In the genomic region with DNA sequence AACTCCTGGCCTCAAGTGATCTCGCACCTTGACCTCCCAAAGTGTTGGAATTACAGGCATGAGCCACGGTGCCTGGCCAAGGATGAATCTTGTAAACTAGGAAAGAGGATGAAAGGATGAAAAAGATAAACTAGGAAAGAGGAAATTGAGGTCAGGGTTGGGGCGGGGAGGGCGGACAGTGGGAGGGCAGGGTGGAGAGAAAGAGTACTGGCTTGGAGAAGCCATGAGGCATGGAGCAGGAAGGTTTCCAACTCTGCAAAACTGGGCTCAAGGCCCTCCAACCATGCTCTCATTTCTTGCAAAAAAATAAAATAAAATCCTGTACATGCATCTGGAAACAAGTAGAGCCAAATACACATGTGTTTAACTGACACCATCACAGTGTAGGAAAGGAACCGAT, we compare ENCODE assay signal across 22 cellular contexts.
"Had no signal": no experiment of that assay in that cellular context is flagged by ENCODE, and none has a peak within 500 bp of the region (broad histone marks: within the 10 kb centered on the region; RNA-seq: fewer than 3 reads in every experiment).

No MANE protein-coding gene starts in this region.

- DNase-seq: activated CD4-positive, alpha-beta T cell treated with anti-CD3 and anti-CD28 coated beads for 36 hours; activated CD4-positive, CD25-positive, alpha-beta regulatory T cell; activated naive CD4-positive, alpha-beta T cell; activated T-cell treated with anti-CD3 and anti-CD28 coated beads for 4 hours; activated T-cell treated with anti-CD3 and anti-CD28 coated beads, Interleukin-2, amount 50 U/mL, for 72 hours; adrenal gland; aorta; cerebellar nuclear complex; cortex of kidney; effector memory CD8-positive, alpha-beta T cell; erythroblast; head of caudate nucleus; hippocampal formation; left cardiac atrium; left ventricle myocardium superior; mucosa of descending colon; right cardiac atrium; spleen; stimulated activated naive CD4-positive, alpha-beta T cell; tibial artery had no signal

- H3K4me3 ChIP-seq: adrenal gland, cardiac muscle cell, mucosa of descending colon, spleen, suprapubic skin, tibial artery had no signal
